Comparison of ENCODE assay signal across 9 cellular contexts in genomic region chr19:18587962-18588610, GRCh38. TPM values are rescaled to one million over a fixed set of nuclear protein-coding genes. Genes with fewer than 3 reads are reported as not detected.
DNase-seq lines count a peak whose midpoint lies in the region; ATAC-seq, FAIRE-seq and TF ChIP-seq lines count a peak whose summit lies in the region.
"Had no signal": no experiment of that assay in that cellular context is flagged by ENCODE, and none has a peak within 500 bp of the region (broad histone marks: within the 10 kb centered on the region; RNA-seq: fewer than 3 reads in every experiment).

No MANE protein-coding gene starts in this region.

- H3K14ac ChIP-seq in trophoblast cell (ENCODE audit: low read length) = peak overlapping the region; percentile 24

- no peaks in the 10 kb centered on the region for H4K20me1 ChIP-seq in OCI-LY1 (ENCODE audit: insufficient read depth, low read length)
- H4K20me1 ChIP-seq in endothelial cell of umbilical vein (replicated peaks; ENCODE audit: control insufficient read depth, extremely low read depth, insufficient read depth, low read length) = no peaks in the 10 kb centered on the region

- H3K18ac ChIP-seq in trophoblast cell (ENCODE audit: low read length) = peak overlapping the region; percentile 8

- TF ChIP-seq CTCF in OCI-LY1 (IDR thresholded peaks at IDR 0.05; ENCODE audit: low read length) = no peak
- no peak for TF ChIP-seq CTCF in endothelial cell of umbilical vein (IDR thresholded peaks at IDR 0.05; ENCODE audit: extremely low read depth in 1 of 2, insufficient read depth in 1 of 2, low read depth in 1 of 2, low read length in 2 of 2)

- POLR2A ChIA-PET in endothelial cell of umbilical vein (lab: Charles Lee) = no interaction called here

- peak overlapping the region; percentile 98 for H4K8ac ChIP-seq in trophoblast cell (ENCODE audit: low read depth, low read length)

- dilution Hi-C loops in endothelial cell of umbilical vein (cut with MboI; ENCODE audit: extremely low pct_ligation_motif_present, low sequenced_read_pairs) = no loop called here

- no peak overlapping the region for H2BK12ac ChIP-seq in trophoblast cell (ENCODE audit: low read length)

- no peak overlapping the region for H3K23ac ChIP-seq in trophoblast cell (ENCODE audit: low read length)

- ATAC-seq in GM18907 (IDR thresholded peaks at IDR 0.05; ENCODE audit: unreplicated experiment) = peak; percentile 8
- ATAC-seq in GM21786 (IDR thresholded peaks at IDR 0.05; ENCODE audit: unreplicated experiment) = no peak
- no peak for ATAC-seq in HG02981 (IDR thresholded peaks at IDR 0.05; ENCODE audit: unreplicated experiment)

- no peak overlapping the region for H2BK5ac ChIP-seq in trophoblast cell (ENCODE audit: low read depth, low read length, poor library complexity)

- peak; percentile 82 for FAIRE-seq in endothelial cell of umbilical vein (lab: Jason Lieb, UNC)

- H3F3A ChIP-seq in OCI-LY1 (ENCODE audit: insufficient read depth, low read length) = no peaks in the 10 kb centered on the region

- H3K4me1 ChIP-seq in OCI-LY1 (ENCODE audit: insufficient read depth, low read length, severe bottlenecking) = peaks cover 35% of the 10 kb centered on the region
- peaks cover 15% of the 10 kb centered on the region for H3K4me1 ChIP-seq in endothelial cell of umbilical vein (ENCODE audit: control insufficient read depth, extremely low read depth, insufficient read depth, low read length)
- H3K4me1 ChIP-seq in trophoblast cell (ENCODE audit: control insufficient read depth in 1 of 2, insufficient read depth in 2 of 2, low read length in 2 of 2) = peaks cover 6 to 13% of the 10 kb centered on the region in 2 experiments

- peak overlapping the region; percentile 45 for H4K91ac ChIP-seq in trophoblast cell (ENCODE audit: low read depth, low read length)

- DNase-seq in endothelial cell of umbilical vein (ENCODE audit: low read depth, low spot score) (no peak), trophoblast cell (no peak), activated gamma-delta T cell (lab: John Stamatoyannopoulos, UW) (no peak), SK-N-DZ (ENCODE audit: low spot score) (no peak)

- WGBS in trophoblast cell (ENCODE audit: extremely low coverage, insufficient coverage, insufficient read length) = no CpG with 5 or more reads among the region's 16 CpGs

- no peaks in the 10 kb centered on the region for H3K36me3 ChIP-seq in OCI-LY1 (ENCODE audit: insufficient read depth, low read length)
- H3K36me3 ChIP-seq in endothelial cell of umbilical vein (ENCODE audit: control insufficient read depth in 2 of 2, extremely low read depth in 1 of 2, insufficient read depth in 2 of 2, low read length in 2 of 2) = peaks cover 0 to 2% of the 10 kb centered on the region in 2 experiments
- peaks cover 4 to 6% of the 10 kb centered on the region in 2 experiments for H3K36me3 ChIP-seq in trophoblast cell (ENCODE audit: control insufficient read depth in 1 of 2, insufficient read depth in 2 of 2, low read length in 2 of 2)

- H3K9me1 ChIP-seq in endothelial cell of umbilical vein (replicated peaks; ENCODE audit: control insufficient read depth, extremely low read depth, insufficient read depth, low read length) = no peaks in the 10 kb centered on the region

- peak overlapping the region; percentile 79 for H3K9ac ChIP-seq in OCI-LY1 (ENCODE audit: low read length)
- H3K9ac ChIP-seq in endothelial cell of umbilical vein (replicated peaks; ENCODE audit: extremely low read depth, insufficient read depth, low read length) = no peak overlapping the region
- H3K9ac ChIP-seq in trophoblast cell (ENCODE audit: low read length) = no peak overlapping the region

- H3K4ac ChIP-seq in trophoblast cell (ENCODE audit: low read depth, low read length) = no peak overlapping the region

- H2AFZ ChIP-seq in OCI-LY1 (ENCODE audit: low read length) (no peak overlapping the region), endothelial cell of umbilical vein (ENCODE audit: low read depth, low read length) (peak overlapping the region; percentile 92), trophoblast cell (ENCODE audit: insufficient read depth, low read length, poor library complexity) (peak overlapping the region; percentile 62)

- CTCF ChIA-PET in endothelial cell of umbilical vein (lab: Charles Lee) = interaction anchor here (0.8 to 3.4 kb wide), 15 partner anchors 9 to 352 kb away, joined by 3 to 24 read pairs (median 10); partner anchors contain the start of genes COPE, DDX49 and UBA52

- H3K9me2 ChIP-seq in OCI-LY1 (ENCODE audit: low read depth, low read length) = no peaks in the 10 kb centered on the region

- peak overlapping the region; percentile 92 for H4K12ac ChIP-seq in trophoblast cell (ENCODE audit: low read depth, low read length)

- H3K9me3 ChIP-seq in OCI-LY1 (ENCODE audit: low read length) (no peaks in the 10 kb centered on the region), endothelial cell of umbilical vein (replicated peaks; ENCODE audit: control insufficient read depth, insufficient read depth, low read length) (no peaks in the 10 kb centered on the region), trophoblast cell (ENCODE audit: insufficient read depth, low read depth, low read length) (peaks cover 6% of the 10 kb centered on the region)

- H3K4me2 ChIP-seq in OCI-LY1 (ENCODE audit: low read length) = peak overlapping the region; percentile 78
- H3K4me2 ChIP-seq in endothelial cell of umbilical vein (ENCODE audit: insufficient read depth, low read length) = peak overlapping the region; percentile 68
- H3K4me2 ChIP-seq in trophoblast cell (ENCODE audit: low read length) = peak overlapping the region; percentile 87

- H3K79me1 ChIP-seq in trophoblast cell (ENCODE audit: low read length) = peaks cover 16% of the 10 kb centered on the region

- no peak overlapping the region for H2AK5ac ChIP-seq in trophoblast cell (ENCODE audit: low read length)

- BruUV-seq in endothelial cell of umbilical vein (replicated peaks; lab: Mats Ljungman, UMichigan) = no TSS peak

- intact Hi-C loops in endothelial cell of umbilical vein (cut with micrococcal nuclease) = loop anchor here (1.0 kb wide), 2 partner anchors 17 to 62 kb away; partner anchors contain the start of gene UBA52

- TF ChIP-seq POLR2A in endothelial cell of umbilical vein (IDR thresholded peaks at IDR 0.05; ENCODE audit: low read depth, low read length) = no peak

- H3K27ac ChIP-seq in OCI-LY1 (ENCODE audit: low read depth, low read length, poor library complexity, severe bottlenecking) = peak overlapping the region; percentile 88
- peak overlapping the region; percentile 6 for H3K27ac ChIP-seq in endothelial cell of umbilical vein (ENCODE audit: insufficient read depth, low read depth, low read length)
- H3K27ac ChIP-seq in trophoblast cell (ENCODE audit: low read depth, low read length) = no peak overlapping the region

- H3K27me3 ChIP-seq in OCI-LY1 (ENCODE audit: insufficient read depth, low read length) = no peaks in the 10 kb centered on the region; the same call in 1 of the 2 replicates
- H3K27me3 ChIP-seq in endothelial cell of umbilical vein (ENCODE audit: control insufficient read depth in 2 of 2, insufficient read depth in 2 of 2, low read length in 2 of 2) = no peaks in the 10 kb centered on the region
- H3K27me3 ChIP-seq in trophoblast cell (ENCODE audit: insufficient read depth, low read length) = no peaks in the 10 kb centered on the region

- peak overlapping the region; percentile 17 for H2BK120ac ChIP-seq in trophoblast cell (ENCODE audit: insufficient read depth, low read length, poor library complexity)

- no peaks in the 10 kb centered on the region for H3K79me2 ChIP-seq in OCI-LY1 (ENCODE audit: insufficient read depth, low read length)
- H3K79me2 ChIP-seq in endothelial cell of umbilical vein (ENCODE audit: control insufficient read depth, insufficient read depth, low read length) = no peaks in the 10 kb centered on the region
- H3K79me2 ChIP-seq in trophoblast cell (ENCODE audit: control insufficient read depth, insufficient read depth, low read length, poor library complexity) = peaks cover 6% of the 10 kb centered on the region

- H3K4me3 ChIP-seq in OCI-LY1 (ENCODE audit: low read depth, low read length, poor library complexity, severe bottlenecking) (peak overlapping the region; percentile 66), endothelial cell of umbilical vein (replicated peaks in 1 of 3; ENCODE audit: insufficient read depth in 1 of 3, low read depth in 1 of 3, low read length in 3 of 3) (peak overlapping the region in 2 of 3 experiments; percentile 65 to 78), trophoblast cell (ENCODE audit: low read depth, low read length) (no peak overlapping the region)

RNA-seq across cellular contexts. Expression of gene REX1BD, which starts 0.5 kb away (rescaled TPM):
- total RNA-seq in endothelial cell of umbilical vein = 64.0 and 64.4 TPM in 2 replicates
- 90.9 and 115 TPM in 2 replicates for polyA plus RNA-seq in endothelial cell of umbilical vein
- 43.9 and 61.4 TPM in 2 replicates for polyA plus RNA-seq in endothelial cell of umbilical vein (2011; cell fraction: cytosol; rRNA removed)
- 123 and 146 TPM in 2 replicates for polyA plus RNA-seq in endothelial cell of umbilical vein (2011; cell fraction: nucleus; rRNA removed)
- 48.8 and 72.1 TPM in 2 replicates for polyA plus RNA-seq in endothelial cell of umbilical vein (2012)
- 6.2 and 12.6 TPM in 2 replicates for polyA minus RNA-seq in endothelial cell of umbilical vein
- polyA minus RNA-seq in endothelial cell of umbilical vein (2011; cell fraction: cytosol; rRNA and poly(A)+ RNA removed) = 21.3 TPM
- 6.5 and 10.3 TPM in 2 replicates for polyA minus RNA-seq in endothelial cell of umbilical vein (2011; cell fraction: nucleus; rRNA and poly(A)+ RNA removed)
- polyA plus RNA-seq in trophoblast cell (2013) = 64.9 and 69.3 TPM in 2 replicates
- polyA plus RNA-seq in SK-N-DZ (2014; cell fraction: cytosol; rRNA removed) = 112 and 138 TPM in 2 replicates
- 476 and 597 TPM in 2 replicates for polyA plus RNA-seq in SK-N-DZ (2014; cell fraction: nucleus; rRNA removed)

RNA-seq across cellular contexts. Expression of gene UBA52, which starts 16.4 kb away (rescaled TPM):
- total RNA-seq in endothelial cell of umbilical vein = 1,218 and 1,221 TPM in 2 replicates
- 3,506 and 3,571 TPM in 2 replicates for polyA plus RNA-seq in endothelial cell of umbilical vein
- polyA plus RNA-seq in endothelial cell of umbilical vein (2011; cell fraction: cytosol; rRNA removed) = 2,771 and 2,866 TPM in 2 replicates
- polyA plus RNA-seq in endothelial cell of umbilical vein (2011; cell fraction: nucleus; rRNA removed) = 575 and 662 TPM in 2 replicates
- polyA plus RNA-seq in endothelial cell of umbilical vein (2012) = 2,341 and 2,861 TPM in 2 replicates
- 1,836 and 1,951 TPM in 2 replicates for polyA minus RNA-seq in endothelial cell of umbilical vein
- polyA minus RNA-seq in endothelial cell of umbilical vein (2011; cell fraction: cytosol; rRNA and poly(A)+ RNA removed) = 681 TPM
- polyA minus RNA-seq in endothelial cell of umbilical vein (2011; cell fraction: nucleus; rRNA and poly(A)+ RNA removed) = 118 and 161 TPM in 2 replicates
- polyA plus RNA-seq in trophoblast cell (2013) = 1,411 and 1,415 TPM in 2 replicates
- 826 and 902 TPM in 2 replicates for polyA plus RNA-seq in SK-N-DZ (2014; cell fraction: cytosol; rRNA removed)
- 558 and 639 TPM in 2 replicates for polyA plus RNA-seq in SK-N-DZ (2014; cell fraction: nucleus; rRNA removed)

RNA-seq across cellular contexts. Expression of gene CRLF1, which starts 18.5 kb away (rescaled TPM):
- not detected in 2 replicates for total RNA-seq in endothelial cell of umbilical vein
- polyA plus RNA-seq in endothelial cell of umbilical vein = 0.18 and 0.37 TPM in 2 replicates
- polyA plus RNA-seq in endothelial cell of umbilical vein (2011; cell fraction: cytosol; rRNA removed) = 0.11 and 0.19 TPM in 2 replicates
- not detected in 2 replicates for polyA plus RNA-seq in endothelial cell of umbilical vein (2011; cell fraction: nucleus; rRNA removed)
- 1.6 and 2.4 TPM in 2 replicates for polyA plus RNA-seq in endothelial cell of umbilical vein (2012)
- 0.49 TPM in 1 of 2 replicates, not detected in the other for polyA minus RNA-seq in endothelial cell of umbilical vein
- polyA minus RNA-seq in endothelial cell of umbilical vein (2011; cell fraction: cytosol; rRNA and poly(A)+ RNA removed) = not detected
- polyA minus RNA-seq in endothelial cell of umbilical vein (2011; cell fraction: nucleus; rRNA and poly(A)+ RNA removed) = not detected in 2 replicates
- polyA plus RNA-seq in trophoblast cell (2013) = 1.5 and 2.6 TPM in 2 replicates
- polyA plus RNA-seq in SK-N-DZ (2014; cell fraction: cytosol; rRNA removed) = 10.9 and 26.9 TPM in 2 replicates
- polyA plus RNA-seq in SK-N-DZ (2014; cell fraction: nucleus; rRNA removed) = 5.0 and 5.3 TPM in 2 replicates
- total RNA-seq: T-helper 2 cell treated with Interferon-gamma antibody and Interleukin-4, amounts not matched to agents 100 ng/mL and 5 ng/mL, for 36 hours had no signal

RNA-seq across cellular contexts. Expression of gene TMEM59L, which starts 24.6 kb away (rescaled TPM):
- 0.25 and 0.97 TPM in 2 replicates for total RNA-seq in endothelial cell of umbilical vein
- 0.43 and 0.60 TPM in 2 replicates for polyA plus RNA-seq in endothelial cell of umbilical vein
- 0.14 and 0.25 TPM in 2 replicates for polyA plus RNA-seq in endothelial cell of umbilical vein (2011; cell fraction: cytosol; rRNA removed)
- 2.0 and 2.1 TPM in 2 replicates for polyA plus RNA-seq in endothelial cell of umbilical vein (2011; cell fraction: nucleus; rRNA removed)
- polyA plus RNA-seq in endothelial cell of umbilical vein (2012) = 0.83 and 0.90 TPM in 2 replicates
- 0.27 TPM in 1 of 2 replicates, not detected in the other for polyA minus RNA-seq in endothelial cell of umbilical vein
- not detected for polyA minus RNA-seq in endothelial cell of umbilical vein (2011; cell fraction: cytosol; rRNA and poly(A)+ RNA removed)
- not detected in 2 replicates for polyA minus RNA-seq in endothelial cell of umbilical vein (2011; cell fraction: nucleus; rRNA and poly(A)+ RNA removed)
- 0.50 and 0.56 TPM in 2 replicates for polyA plus RNA-seq in trophoblast cell (2013)
- 8.1 and 9.2 TPM in 2 replicates for polyA plus RNA-seq in SK-N-DZ (2014; cell fraction: cytosol; rRNA removed)
- 35.4 and 50.9 TPM in 2 replicates for polyA plus RNA-seq in SK-N-DZ (2014; cell fraction: nucleus; rRNA removed)
- total RNA-seq: T-helper 2 cell treated with Interferon-gamma antibody and Interleukin-4, amounts not matched to agents 100 ng/mL and 5 ng/mL, for 36 hours had no signal

RNA-seq across cellular contexts. Expression of gene KXD1, which starts 30.4 kb away (rescaled TPM):
- 127 and 134 TPM in 2 replicates for total RNA-seq in endothelial cell of umbilical vein
- polyA plus RNA-seq in endothelial cell of umbilical vein = 186 and 236 TPM in 2 replicates
- polyA plus RNA-seq in endothelial cell of umbilical vein (2011; cell fraction: cytosol; rRNA removed) = 181 and 184 TPM in 2 replicates
- polyA plus RNA-seq in endothelial cell of umbilical vein (2011; cell fraction: nucleus; rRNA removed) = 119 and 122 TPM in 2 replicates
- 121 and 147 TPM in 2 replicates for polyA plus RNA-seq in endothelial cell of umbilical vein (2012)
- polyA minus RNA-seq in endothelial cell of umbilical vein = 136 and 138 TPM in 2 replicates
- polyA minus RNA-seq in endothelial cell of umbilical vein (2011; cell fraction: cytosol; rRNA and poly(A)+ RNA removed) = 54.0 TPM
- 24.3 and 32.2 TPM in 2 replicates for polyA minus RNA-seq in endothelial cell of umbilical vein (2011; cell fraction: nucleus; rRNA and poly(A)+ RNA removed)
- 112 and 120 TPM in 2 replicates for polyA plus RNA-seq in trophoblast cell (2013)
- polyA plus RNA-seq in SK-N-DZ (2014; cell fraction: cytosol; rRNA removed) = 89.4 and 109 TPM in 2 replicates
- 75.4 and 103 TPM in 2 replicates for polyA plus RNA-seq in SK-N-DZ (2014; cell fraction: nucleus; rRNA removed)
